8 cellular contexts compared by ENCODE assay signal in genomic region chr2:30234180-30234971, GRCh38. TPM values are rescaled to one million over a fixed set of nuclear protein-coding genes. Genes with fewer than 3 reads are reported as not detected.
DNase-seq lines count a peak whose midpoint lies in the region; ATAC-seq and TF ChIP-seq lines count a peak whose summit lies in the region.

No MANE protein-coding gene starts in this region.

- peaks cover 13% of the 10 kb centered on the region for H3K79me2 ChIP-seq in osteoblast (ENCODE audit: insufficient read depth, low read length)

- DNase-seq in GM03348 (ENCODE audit: low spot score) (peak; percentile 85), SW480 (ENCODE audit: low spot score) (peak; percentile 28), osteoblast (ENCODE audit: insufficient read length, low spot score, missing footprints) (peak; percentile 98), NCI-H2171 treated with DMSO at 0.1 percent for 48 hours (lab: John Stamatoyannopoulos, UW) (no peak), NCI-H524 treated with DMSO at 0.1 percent for 48 hours (lab: John Stamatoyannopoulos, UW) (no peak), occipital lobe (lab: John Stamatoyannopoulos, UW) (no peak)
- DNase-seq in effector memory CD4-positive, alpha-beta T cell: no peak

- peaks cover 16% of the 10 kb centered on the region for H3K36me3 ChIP-seq in effector memory CD4-positive, alpha-beta T cell (ENCODE audit: control insufficient read depth, insufficient read depth, low read length)
- H3K36me3 ChIP-seq in osteoblast (ENCODE audit: insufficient read depth, low read length): peaks cover 30% of the 10 kb centered on the region

- H4K20me1 ChIP-seq in osteoblast (ENCODE audit: insufficient read depth, low read length): peaks cover 23% of the 10 kb centered on the region

- H3K27me3 ChIP-seq in effector memory CD4-positive, alpha-beta T cell (replicated peaks; ENCODE audit: control insufficient read depth, insufficient read depth, low read length, poor library complexity, severe bottlenecking): no peaks in the 10 kb centered on the region
- no peaks in the 10 kb centered on the region for H3K27me3 ChIP-seq in osteoblast (ENCODE audit: insufficient read depth, low read length)

- H3K4me2 ChIP-seq in osteoblast (ENCODE audit: insufficient read depth, low read length): peak overlapping the region; percentile 91

- peak overlapping the region; percentile 94 for H3K4me3 ChIP-seq in effector memory CD4-positive, alpha-beta T cell (ENCODE audit: insufficient read depth, low read depth, low read length, poor library complexity, severe bottlenecking)
- peak overlapping the region; percentile 83 for H3K4me3 ChIP-seq in osteoblast (ENCODE audit: insufficient read depth, low read length)

- no peak for ATAC-seq in HG02840 (IDR thresholded peaks at IDR 0.05; ENCODE audit: low FRiP score, unreplicated experiment)

- peaks cover 69% of the 10 kb centered on the region for H3K4me1 ChIP-seq in effector memory CD4-positive, alpha-beta T cell (ENCODE audit: control insufficient read depth, insufficient read depth, low read length, poor library complexity, severe bottlenecking)
- H3K4me1 ChIP-seq in osteoblast (ENCODE audit: insufficient read depth, low read length): peaks cover 40% of the 10 kb centered on the region

- H3K9me3 ChIP-seq in effector memory CD4-positive, alpha-beta T cell (ENCODE audit: control insufficient read depth, low read length): no peaks in the 10 kb centered on the region
- H3K9me3 ChIP-seq in osteoblast (ENCODE audit: low read depth, low read length): no peaks in the 10 kb centered on the region

- no peak overlapping the region for H2AFZ ChIP-seq in osteoblast (ENCODE audit: low read length)

- peak overlapping the region; percentile 93 for H3K27ac ChIP-seq in effector memory CD4-positive, alpha-beta T cell (ENCODE audit: insufficient read depth, low read length, poor library complexity, severe bottlenecking)
- H3K27ac ChIP-seq in osteoblast (ENCODE audit: low read depth, low read length): peak overlapping the region; percentile 67

- no peak for TF ChIP-seq CTCF in osteoblast (IDR thresholded peaks at IDR 0.05; ENCODE audit: extremely low read depth, low read depth, low read length)

RNA-seq across cellular contexts. Expression of gene LBH, which starts 3.0 kb away (rescaled TPM):
- total RNA-seq in osteoblast (270 and 272 TPM in 2 replicates), occipital lobe (45.9 TPM)

Comparison
In these comparisons a context has a peak if more than half of its experiments do, and no peak if none do; other contexts are left out.
1. DNase-seq: peak in GM03348 (single experiment), SW480 (single experiment) and osteoblast (single experiment); none in effector memory CD4-positive, alpha-beta T cell (0 of 3), NCI-H2171 treated with DMSO at 0.1 percent for 48 hours (single experiment), NCI-H524 treated with DMSO at 0.1 percent for 48 hours (single experiment) and occipital lobe (single experiment).